Comparison of ENCODE assay signal across 24 cellular contexts in genomic region chr4:1028574-1029220, GRCh38.
"Had no signal": no experiment of that assay in that cellular context is flagged by ENCODE, and none has a peak within 500 bp of the region (broad histone marks: within the 10 kb centered on the region; RNA-seq: fewer than 3 reads in every experiment).

No MANE protein-coding gene starts in this region.

- H3K4me1 ChIP-seq: Peyer's patch had no signal

- H3K4me3 Mint-ChIP-seq: activated naive CD8-positive, alpha-beta T cell treated with anti-CD3 and anti-CD28 coated beads, Interleukin-2, amount 50 U/mL, for 24 hours; activated T-cell treated with anti-CD3 and anti-CD28 coated beads, Interleukin-2, amount 50 U/mL, for 4 hours; brain; central memory CD8-positive, alpha-beta T cell had no signal

- H3K9ac ChIP-seq: SK-N-SH had no signal

- H3K27me3 Mint-ChIP-seq: brain; central memory CD8-positive, alpha-beta T cell had no signal

- H3K4me1 Mint-ChIP-seq: activated naive CD8-positive, alpha-beta T cell treated with anti-CD3 and anti-CD28 coated beads, Interleukin-2, amount 50 U/mL, for 24 hours; central memory CD8-positive, alpha-beta T cell had no signal

- ATAC-seq: activated CD4-positive, CD25-positive, alpha-beta regulatory T cell treated with anti-CD3 and anti-CD28 coated beads, Interleukin-2, amount 50 U/mL, for 24 hours; activated naive CD8-positive, alpha-beta T cell treated with anti-CD3 and anti-CD28 coated beads, Interleukin-2, amount 50 U/mL, for 24 hours; activated T-cell treated with anti-CD3 and anti-CD28 coated beads, Interleukin-2, amount 50 U/mL, for 4 hours had no signal

- H3K9me3 Mint-ChIP-seq: activated naive CD4-positive, alpha-beta T cell treated with anti-CD3 and anti-CD28 coated beads, Interleukin-2, amount 50 U/mL, for 72 hours; activated naive CD8-positive, alpha-beta T cell treated with anti-CD3 and anti-CD28 coated beads, Interleukin-2, amount 50 U/mL, for 24 hours; activated T-cell treated with anti-CD3 and anti-CD28 coated beads, Interleukin-2, amount 50 U/mL, for 4 hours; brain; central memory CD8-positive, alpha-beta T cell had no signal

- H3K4me3 ChIP-seq: ascending aorta, Peyer's patch, SJCRH30 had no signal

- H3K27ac ChIP-seq: ascending aorta, Peyer's patch, RWPE1, SJCRH30 had no signal

- H3K27me3 ChIP-seq: ascending aorta, Peyer's patch had no signal

- H3K9me3 ChIP-seq: ascending aorta, SJCRH30, SK-N-SH had no signal

- H3K27ac Mint-ChIP-seq: activated naive CD8-positive, alpha-beta T cell treated with anti-CD3 and anti-CD28 coated beads, Interleukin-2, amount 50 U/mL, for 24 hours; brain had no signal

- H3K4me2 ChIP-seq: SK-N-SH had no signal

- DNase-seq: activated CD4-positive, alpha-beta T cell treated with anti-CD3 and anti-CD28 coated beads for 48 hours; activated CD4-positive, alpha-beta T cell treated with anti-CD3 and anti-CD28 coated beads, Interleukin-2, amount 50 U/mL, for 48 hours; activated CD8-positive, alpha-beta memory T cell treated with anti-CD3 and anti-CD28 coated beads for 24 hours; activated effector memory CD4-positive, alpha-beta T cell treated with anti-CD3 and anti-CD28 coated beads, Interleukin-2, amount 50 U/mL, for 16 hours; activated naive CD4-positive, alpha-beta T cell treated with Interleukin-2 at 50 U/mL for 16 hours; activated naive CD8-positive, alpha-beta T cell treated with anti-CD3 and anti-CD28 coated beads, Interleukin-2, amount 50 U/mL, for 24 hours; activated T-cell treated with anti-CD3 and anti-CD28 coated beads, Interleukin-2, amount 50 U/mL, for 4 hours; amniotic stem cell; NCI-H1105 treated with DMSO at 0.1 percent for 48 hours; NCI-H1436 treated with DMSO at 0.1 percent for 48 hours; NCI-H187; NCI-H2081; NCI-H524; Peyer's patch; Right ventricle myocardium superior; SJCRH30; SK-N-SH; T-helper 1 cell had no signal
